9 cellular contexts compared by ENCODE assay signal in the genomic region with DNA sequence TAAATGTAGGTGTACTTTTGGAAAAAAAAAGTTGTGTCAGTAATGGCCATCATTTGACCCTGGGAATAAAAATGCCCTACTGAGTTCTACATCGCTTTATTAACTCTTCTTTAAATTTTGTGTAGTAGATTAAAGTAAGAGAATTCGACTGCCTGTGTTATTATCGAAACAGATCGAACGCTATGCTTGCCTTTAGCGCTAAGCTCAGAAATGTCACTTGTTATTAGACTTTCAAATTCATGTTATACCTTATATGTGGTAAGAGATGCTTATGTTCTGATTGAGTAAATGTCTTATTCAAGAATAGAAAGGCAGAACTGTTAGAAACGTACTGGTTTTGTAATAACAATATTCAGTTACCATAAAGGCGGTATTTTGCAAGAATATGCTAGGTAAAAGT. TPM values are rescaled to one million over a fixed set of nuclear protein-coding genes. Genes with fewer than 3 reads are reported as not detected.
A peak's percentile ranks its signal among the peaks of the same experiment; 100 is the strongest.
DNase-seq lines count a peak whose midpoint lies in the region; ATAC-seq and TF ChIP-seq lines count a peak whose summit lies in the region.
"Had no signal": no experiment of that assay in that cellular context is flagged by ENCODE, and none has a peak within 500 bp of the region (broad histone marks: within the 10 kb centered on the region; RNA-seq: fewer than 3 reads in every experiment).

No MANE protein-coding gene starts in this region.

- WGBS in IMR-90 (ENCODE audit: extremely low coverage in 2 of 2, insufficient read length in 1 of 2), 2 experiments, result no CpG with 5 or more reads among the region's 8 CpGs

- H3K4me1 ChIP-seq in A673 (ENCODE audit: insufficient read depth, low read length, poor library complexity, severe bottlenecking) (peaks cover 21% of the 10 kb centered on the region), IMR-90 (ENCODE audit: control insufficient read depth, insufficient read depth, low read length) (peaks cover 6% of the 10 kb centered on the region), mucosa of stomach (ENCODE audit: control insufficient read depth, insufficient read depth, low read length) (peaks cover 10% of the 10 kb centered on the region)

- peak overlapping the region; percentile 0; the same call in 1 of the 2 replicates for H2BK20ac ChIP-seq in IMR-90 (ENCODE audit: low read depth, low read length)

- H3K36me3 Mint-ChIP-seq in central memory CD8-positive, alpha-beta T cell (ENCODE audit: insufficient read depth), result peaks cover 24% of the 10 kb centered on the region

- TF ChIP-seq POLR2A in IMR-90 (IDR thresholded peaks at IDR 0.05; ENCODE audit: low read depth, low read length), result no peak

- no peak overlapping the region for H2AK9ac ChIP-seq in IMR-90 (replicated peaks; ENCODE audit: low read depth, low read length, poor library complexity)

- no peak for TF ChIP-seq RAD21 in IMR-90 (IDR thresholded peaks at IDR 0.05; ENCODE audit: low read length)

- no peaks in the 10 kb centered on the region for H3K9me3 ChIP-seq in A673 (ENCODE audit: low read depth, low read length, poor library complexity, severe bottlenecking)
- no peaks in the 10 kb centered on the region for H3K9me3 ChIP-seq in IMR-90 (ENCODE audit: control insufficient read depth, insufficient read depth, low read length)
- no peaks in the 10 kb centered on the region for H3K9me3 ChIP-seq in mucosa of stomach (ENCODE audit: control insufficient read depth, low read length)

- H3K9me3 Mint-ChIP-seq in central memory CD8-positive, alpha-beta T cell, result no peaks in the 10 kb centered on the region

- H3K79me1 ChIP-seq in IMR-90 (ENCODE audit: low read depth in 1 of 2, low read length in 2 of 2), result peaks cover 11 to 42% of the 10 kb centered on the region in 2 experiments; a peak in 2 of 4 replicates

- H3K18ac ChIP-seq in IMR-90 (ENCODE audit: low read depth, low read length), result peak overlapping the region; percentile 89

- H3K36me3 ChIP-seq in A673 (ENCODE audit: insufficient read depth, low read length, poor library complexity, severe bottlenecking) (no peaks in the 10 kb centered on the region), IMR-90 (ENCODE audit: control insufficient read depth, insufficient read depth, low read length) (no peaks in the 10 kb centered on the region), mucosa of stomach (ENCODE audit: control insufficient read depth, insufficient read depth, low read length) (no peaks in the 10 kb centered on the region)

- H3K23ac ChIP-seq in IMR-90 (ENCODE audit: low read depth, low read length), result peak overlapping the region; percentile 87; the same call in 1 of the 2 replicates

- H2BK5ac ChIP-seq in IMR-90 (ENCODE audit: low read depth, low read length, poor library complexity, severe bottlenecking), result peak overlapping the region; percentile 91

- DNase-seq in A673 (ENCODE audit: low spot score) (no peak), IMR-90 (no peak), superior temporal gyrus (ENCODE audit: extremely low spot score) (no peak), HUDEP-2 (lab: John Stamatoyannopoulos, UW; ENCODE audit: unreplicated experiment in 76 of 76) (no peak), NCI-H2081 (lab: John Stamatoyannopoulos, UW) (no peak)
- DNase-seq in central memory CD8-positive, alpha-beta T cell (ENCODE audit: low spot score in 2 of 2), result no peak
- DNase-seq: activated CD4-positive, CD25-positive, alpha-beta regulatory T cell had no signal

- peak overlapping the region; percentile 46; the same call in 1 of the 2 replicates for H3K4ac ChIP-seq in IMR-90 (ENCODE audit: low read depth, low read length)

- H3K9ac ChIP-seq in IMR-90 (ENCODE audit: low read depth, low read length) (peak overlapping the region; percentile 99; the same call in 1 of the 2 replicates), mucosa of stomach (ENCODE audit: low read length) (peak overlapping the region; percentile 95)

- H4K91ac ChIP-seq in IMR-90 (ENCODE audit: insufficient read depth, low read depth, low read length), result no peak overlapping the region

- peaks cover 10% of the 10 kb centered on the region; the same call in 1 of the 2 replicates for H4K20me1 ChIP-seq in IMR-90 (ENCODE audit: insufficient read depth, low read length)

- H4K5ac ChIP-seq in IMR-90 (ENCODE audit: low read depth, low read length), result peak overlapping the region; percentile 56

- ATAC-seq in IMR-90 (ENCODE audit: low read depth) (no peak), HG02759 (IDR thresholded peaks at IDR 0.05; ENCODE audit: unreplicated experiment) (no peak)
- no peak for ATAC-seq in central memory CD8-positive, alpha-beta T cell (replicated peaks; ENCODE audit: extremely low read depth, poor library complexity, severe bottlenecking)

- TF ChIP-seq CTCF in A673 (conservative IDR thresholded peaks at IDR 0.05; ENCODE audit: low read depth, low read length) (no peak), IMR-90 (conservative IDR thresholded peaks at IDR 0.05; ENCODE audit: low read depth, low read length) (no peak)

- H2BK120ac ChIP-seq in IMR-90 (ENCODE audit: low read depth, low read length), result peak overlapping the region; percentile 17; the same call in 1 of the 2 replicates

- intact Hi-C loops in A673 (cut with micrococcal nuclease; ENCODE audit: unreplicated experiment) (loop anchor here (5.0 kb wide), 2 partner anchors 146 to 256 kb away; partner anchors contain the start of genes MDH1 and WDPCP), IMR-90 (cut with micrococcal nuclease) (loop anchor here (2.0 to 5.0 kb wide), 2 partner anchors 46 to 51 kb away; no protein-coding TSS in a partner anchor)

- BruUV-seq in A673 (replicated peaks; lab: Mats Ljungman, UMichigan) (no TSS peak), IMR-90 (replicated peaks; lab: Mats Ljungman, UMichigan) (no TSS peak)

- no peaks in the 10 kb centered on the region for H3K27me3 Mint-ChIP-seq in central memory CD8-positive, alpha-beta T cell

- dilution Hi-C loops in IMR-90 (cut with HindIII; ENCODE audit: low sequenced_read_pairs, unreplicated experiment), result no loop called here

- in situ Hi-C loops in IMR-90 (cut with MboI; ENCODE audit: low sequenced_read_pairs), result no loop called here

- peaks cover 5% of the 10 kb centered on the region for H3K9me1 ChIP-seq in IMR-90 (ENCODE audit: insufficient read depth, low read length)

- peak overlapping the region; percentile 5 to 20; a peak in 3 of 4 replicates for H4K8ac ChIP-seq in IMR-90 (ENCODE audit: low read depth in 2 of 2, low read length in 2 of 2)

- no peak overlapping the region for H2AFZ ChIP-seq in IMR-90 (replicated peaks; ENCODE audit: low read length, poor library complexity)

- peak overlapping the region; percentile 79 for H3K14ac ChIP-seq in IMR-90 (replicated peaks; ENCODE audit: low read depth, low read length)

- H3K27me3 ChIP-seq in A673 (replicated peaks; ENCODE audit: insufficient read depth, low read depth, low read length, poor library complexity), result no peaks in the 10 kb centered on the region
- no peaks in the 10 kb centered on the region for H3K27me3 ChIP-seq in IMR-90 (ENCODE audit: control insufficient read depth, insufficient read depth, low read length)
- no peaks in the 10 kb centered on the region for H3K27me3 ChIP-seq in mucosa of stomach (ENCODE audit: control insufficient read depth, insufficient read depth, low read length)

- peaks cover 65% of the 10 kb centered on the region for H3K4me1 Mint-ChIP-seq in central memory CD8-positive, alpha-beta T cell

- H3K4me2 ChIP-seq in IMR-90 (ENCODE audit: low read depth, low read length), result peak overlapping the region; percentile 82

- H3K4me3 ChIP-seq in A673 (ENCODE audit: low read depth, low read length, poor library complexity, severe bottlenecking), result peak overlapping the region; percentile 93
- peak overlapping the region; percentile 69 for H3K4me3 ChIP-seq in IMR-90 (ENCODE audit: insufficient read depth, low read depth, low read length)
- H3K4me3 ChIP-seq in mucosa of stomach (ENCODE audit: low read length), result peak overlapping the region; percentile 86

- H2BK15ac ChIP-seq in IMR-90 (ENCODE audit: low read depth, low read length), result peak overlapping the region; percentile 21; the same call in 1 of the 3 replicates

- POLR2A ChIA-PET in A673 (lab: Charles Lee; ENCODE audit: low non-redundant PET) (no interaction called here), IMR-90 (lab: Charles Lee; ENCODE audit: unreplicated experiment) (interaction anchor here (0.6 kb wide), 1 partner anchor 17 kb away, joined by 3 read pairs; no protein-coding TSS in a partner anchor)

- no peak overlapping the region for H3K27ac Mint-ChIP-seq in central memory CD8-positive, alpha-beta T cell (ENCODE audit: low read depth)

- H3K56ac ChIP-seq in IMR-90 (ENCODE audit: extremely low read depth, insufficient read depth, low read length), result peak overlapping the region; percentile 90; the same call in 1 of the 2 replicates

- CTCF ChIA-PET in A673 (lab: Charles Lee) (no interaction called here), IMR-90 (lab: Yijun Ruan, JAX) (interaction anchor here (1.0 to 2.5 kb wide), 4 partner anchors 16 to 152 kb away, joined by 3 to 15 read pairs (median 6); no protein-coding TSS in a partner anchor)

- H3K27ac ChIP-seq in A673 (ENCODE audit: low read depth, low read length, poor library complexity, severe bottlenecking) (no peak overlapping the region), IMR-90 (ENCODE audit: insufficient read depth, low read length) (peak overlapping the region; percentile 27; the same call in 1 of the 2 replicates)

- peak overlapping the region; percentile 97 for H3K4me3 Mint-ChIP-seq in central memory CD8-positive, alpha-beta T cell

- H2AK5ac ChIP-seq in IMR-90 (ENCODE audit: low read depth, low read length), result 0 out of 2 replicates have a peak overlapping the region, but pooled peaks have one; percentile 2

TF ChIP-seq in IMR-90, 13 proteins besides CTCF, POLR2A, EP300 and RAD21 (continues in another document):
- no peak for TF ChIP-seq RFX5 (IDR thresholded peaks at IDR 0.05; ENCODE audit: low read depth, low read length)
- TF ChIP-seq FOS (IDR thresholded peaks at IDR 0.05; ENCODE audit: low read depth, low read length), result no peak
- no peak for TF ChIP-seq CEBPB (IDR thresholded peaks at IDR 0.05; ENCODE audit: low read depth, low read length)
- no peak for TF ChIP-seq SMC3 (IDR thresholded peaks at IDR 0.05; ENCODE audit: low read depth, low read length)
- TF ChIP-seq MXI1 (IDR thresholded peaks at IDR 0.05; ENCODE audit: borderline replicate concordance, low read depth, low read length), result no peak
- no peak for TF ChIP-seq RCOR1 (IDR thresholded peaks at IDR 0.05; ENCODE audit: insufficient replicate concordance, low read length)
- TF ChIP-seq NFE2L2 (IDR thresholded peaks at IDR 0.05; ENCODE audit: low read depth, low read length), result no peak

RNA-seq across cellular contexts. Expression of gene UGP2, which starts 1.4 kb away (rescaled TPM):
- total RNA-seq in A673 (2021), result 60.3 and 70.4 TPM in 2 replicates
- total RNA-seq in IMR-90 (2012; rRNA removed), result 58.8 and 101 TPM in 2 replicates
- polyA plus RNA-seq in IMR-90 (2012; rRNA removed), result 36.7 and 45.0 TPM in 2 replicates
- 5.2 and 7.8 TPM in 2 replicates for polyA plus RNA-seq in IMR-90 (2012; cell fraction: cytosol; rRNA removed)
- polyA plus RNA-seq in IMR-90 (2012; cell fraction: nucleus; rRNA removed; ENCODE audit: low replicate concordance), result 2.2 and 18.2 TPM in 2 replicates
